Comparison of ENCODE assay signal across 8 cellular contexts in genomic region chr6:145814501-145815350, GRCh38. TPM values are rescaled to one million over a fixed set of nuclear protein-coding genes. Genes with fewer than 3 reads are reported as not detected.
DNase-seq lines count a peak whose midpoint lies in the region; ATAC-seq and TF ChIP-seq lines count a peak whose summit lies in the region.

FBXO30 (minus strand) TSS chr6:145814795; CDS start chr6:145806405, 8,390 bp downstream.

- peaks cover 22 to 43% (median 30%) of the 10 kb centered on the region in 4 donors for H3K4me1 ChIP-seq in esophagus muscularis mucosa

- no peaks in the 10 kb centered on the region for H3K9me3 ChIP-seq in esophagus muscularis mucosa

- H3K27me3 Mint-ChIP-seq in activated T-cell treated with anti-CD3 and anti-CD28 coated beads, Interleukin-2, amount 50 U/mL, for 4 hours (ENCODE audit: low read depth) = no peaks in the 10 kb centered on the region

- intact Hi-C loops in esophagus muscularis mucosa (cut with DNase I) = loop anchor here (2.0 to 5.0 kb wide), 2 partner anchors 70 to 77 kb away; partner anchors contain the start of gene EPM2A

- peaks cover 2% of the 10 kb centered on the region for H3K36me3 Mint-ChIP-seq in activated T-cell treated with anti-CD3 and anti-CD28 coated beads, Interleukin-2, amount 50 U/mL, for 4 hours (ENCODE audit: insufficient read depth)

- H3K36me3 ChIP-seq in esophagus muscularis mucosa = peaks cover 0 to 3% (median 0%) of the 10 kb centered on the region in 4 donors

- H3K9me3 Mint-ChIP-seq in activated T-cell treated with anti-CD3 and anti-CD28 coated beads, Interleukin-2, amount 50 U/mL, for 4 hours = no peaks in the 10 kb centered on the region

- peak within 1 kb of the TSS; percentile 75 to 89 (median 81) for H3K4me3 ChIP-seq in esophagus muscularis mucosa

- peak; percentile 80 for ATAC-seq in GM21528 (IDR thresholded peaks at IDR 0.05; ENCODE audit: low FRiP score, unreplicated experiment)
- peak; percentile 86 to 88 for ATAC-seq in activated T-cell treated with anti-CD3 and anti-CD28 coated beads, Interleukin-2, amount 50 U/mL, for 4 hours

- peak within 1 kb of the TSS; percentile 93 to 97 (median 96) for H3K27ac ChIP-seq in esophagus muscularis mucosa (replicated peaks in 1 of 4)

- H3K4me3 Mint-ChIP-seq in activated T-cell treated with anti-CD3 and anti-CD28 coated beads, Interleukin-2, amount 50 U/mL, for 4 hours = peak within 1 kb of the TSS; percentile 93

- DNase-seq in DMS153 (lab: John Stamatoyannopoulos, UW) = peak; percentile 80
- DNase-seq in HuH-7.5 (ENCODE audit: low spot score) = peak; percentile 67
- peak; percentile 97 for DNase-seq in OCI-M1 (lab: John Stamatoyannopoulos, UW)
- peak; percentile 84 for DNase-seq in activated T-cell treated with anti-CD3 and anti-CD28 coated beads, Interleukin-2, amount 50 U/mL, for 4 hours
- DNase-seq in esophagus muscularis mucosa (ENCODE audit: extremely low spot score) = peak; percentile 98
- DNase-seq in myocyte (ENCODE audit: low read depth) = peak; percentile 93
- peak; percentile 67 to 79 for DNase-seq in stimulated activated CD8-positive, alpha-beta memory T cell treated with anti-CD3 and anti-CD28 coated beads, Interleukin-7, amount 100 ng/mL, for 48 hours (ENCODE audit: extremely low read depth in 1 of 2, low read depth in 1 of 2)

- H3K27me3 ChIP-seq in esophagus muscularis mucosa = no peaks in the 10 kb centered on the region

- peaks cover 41% of the 10 kb centered on the region for H3K4me1 Mint-ChIP-seq in activated T-cell treated with anti-CD3 and anti-CD28 coated beads, Interleukin-2, amount 50 U/mL, for 4 hours (ENCODE audit: low read depth)

- TF ChIP-seq POLR2A in esophagus muscularis mucosa (IDR thresholded peaks at IDR 0.05; ENCODE audit: low read depth) = peak; percentile 54

- TF ChIP-seq CTCF in esophagus muscularis mucosa (IDR thresholded peaks at IDR 0.05) = peak in 1 of 3 experiments; percentile 33

- TF ChIP-seq EP300 in esophagus muscularis mucosa (IDR thresholded peaks at IDR 0.05) = no peak

- 2% methylated on average over 18 of the region's 91 CpGs for WGBS in esophagus muscularis mucosa

RNA-seq across cellular contexts. Expression of gene FBXO30, which starts in this region (rescaled TPM):
- 1 to 10 TPM; 4.5 to 6.9 (median 6.2) TPM for total RNA-seq in activated T-cell treated with anti-CD3 and anti-CD28 coated beads, Interleukin-2, amount 50 U/mL, for 4 hours
- total RNA-seq in esophagus muscularis mucosa = 10 to 100 TPM; 47.1 to 92.2 (median 69.3) TPM
- total RNA-seq in myocyte = 35.0 and 40.6 TPM in 2 replicates
- polyA plus RNA-seq in myocyte (2012) = 7.5 TPM

Comparison
In these comparisons a context has a peak if more than half of its experiments do, and no peak if none do; other contexts are left out.
1. Peak in every context shown above with its lines: DNase-seq, ATAC-seq, H3K4me3 ChIP-seq and H3K27ac ChIP-seq.